ENCODE assay signal across 1 cellular context in the genomic region with DNA sequence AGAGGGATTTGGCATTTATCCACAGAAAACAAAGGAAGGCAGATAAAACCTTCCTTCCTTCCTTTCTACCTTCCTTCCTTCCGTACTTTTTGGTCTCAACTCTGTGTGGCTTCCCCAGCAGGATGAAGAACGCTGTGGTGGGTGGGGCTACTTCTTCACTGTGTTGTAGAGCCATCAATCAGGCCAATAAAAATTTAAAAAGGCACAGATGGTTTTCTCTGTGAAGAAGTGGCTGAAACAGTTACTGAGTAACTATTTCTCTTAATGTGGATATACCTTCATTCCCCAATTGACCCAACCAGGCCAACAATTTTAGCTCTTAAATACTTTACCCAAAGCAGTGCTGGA.
TF ChIP-seq lines count a peak whose summit lies in the region.

No MANE protein-coding gene starts in this region.

TF ChIP-seq in SK-N-SH treated with all-trans-retinoic acid at 6 μM for 48 hours, 23 proteins besides CTCF, POLR2A, EP300 and RAD21 (continued from another document):
- TF ChIP-seq, protein P1, sequence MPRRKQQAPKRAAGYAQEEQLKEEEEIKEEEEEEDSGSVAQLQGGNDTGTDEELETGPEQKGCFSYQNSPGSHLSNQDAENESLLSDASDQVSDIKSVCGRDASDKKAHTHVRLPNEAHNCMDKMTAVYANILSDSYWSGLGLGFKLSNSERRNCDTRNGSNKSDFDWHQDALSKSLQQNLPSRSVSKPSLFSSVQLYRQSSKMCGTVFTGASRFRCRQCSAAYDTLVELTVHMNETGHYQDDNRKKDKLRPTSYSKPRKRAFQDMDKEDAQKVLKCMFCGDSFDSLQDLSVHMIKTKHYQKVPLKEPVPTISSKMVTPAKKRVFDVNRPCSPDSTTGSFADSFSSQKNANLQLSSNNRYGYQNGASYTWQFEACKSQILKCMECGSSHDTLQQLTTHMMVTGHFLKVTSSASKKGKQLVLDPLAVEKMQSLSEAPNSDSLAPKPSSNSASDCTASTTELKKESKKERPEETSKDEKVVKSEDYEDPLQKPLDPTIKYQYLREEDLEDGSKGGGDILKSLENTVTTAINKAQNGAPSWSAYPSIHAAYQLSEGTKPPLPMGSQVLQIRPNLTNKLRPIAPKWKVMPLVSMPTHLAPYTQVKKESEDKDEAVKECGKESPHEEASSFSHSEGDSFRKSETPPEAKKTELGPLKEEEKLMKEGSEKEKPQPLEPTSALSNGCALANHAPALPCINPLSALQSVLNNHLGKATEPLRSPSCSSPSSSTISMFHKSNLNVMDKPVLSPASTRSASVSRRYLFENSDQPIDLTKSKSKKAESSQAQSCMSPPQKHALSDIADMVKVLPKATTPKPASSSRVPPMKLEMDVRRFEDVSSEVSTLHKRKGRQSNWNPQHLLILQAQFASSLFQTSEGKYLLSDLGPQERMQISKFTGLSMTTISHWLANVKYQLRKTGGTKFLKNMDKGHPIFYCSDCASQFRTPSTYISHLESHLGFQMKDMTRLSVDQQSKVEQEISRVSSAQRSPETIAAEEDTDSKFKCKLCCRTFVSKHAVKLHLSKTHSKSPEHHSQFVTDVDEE (CRISPR knock-in tag; IDR thresholded peaks at IDR 0.05), result no peak
- TF ChIP-seq PPARA (CRISPR knock-in tag; IDR thresholded peaks at IDR 0.05; ENCODE audit: borderline replicate concordance), result no peak
- TF ChIP-seq, protein P2, sequence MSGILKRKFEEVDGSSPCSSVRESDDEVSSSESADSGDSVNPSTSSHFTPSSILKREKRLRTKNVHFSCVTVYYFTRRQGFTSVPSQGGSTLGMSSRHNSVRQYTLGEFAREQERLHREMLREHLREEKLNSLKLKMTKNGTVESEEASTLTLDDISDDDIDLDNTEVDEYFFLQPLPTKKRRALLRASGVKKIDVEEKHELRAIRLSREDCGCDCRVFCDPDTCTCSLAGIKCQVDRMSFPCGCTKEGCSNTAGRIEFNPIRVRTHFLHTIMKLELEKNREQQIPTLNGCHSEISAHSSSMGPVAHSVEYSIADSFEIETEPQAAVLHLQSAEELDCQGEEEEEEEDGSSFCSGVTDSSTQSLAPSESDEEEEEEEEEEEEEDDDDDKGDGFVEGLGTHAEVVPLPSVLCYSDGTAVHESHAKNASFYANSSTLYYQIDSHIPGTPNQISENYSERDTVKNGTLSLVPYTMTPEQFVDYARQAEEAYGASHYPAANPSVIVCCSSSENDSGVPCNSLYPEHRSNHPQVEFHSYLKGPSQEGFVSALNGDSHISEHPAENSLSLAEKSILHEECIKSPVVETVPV (CRISPR knock-in tag; IDR thresholded peaks at IDR 0.05), result no peak
- no peak for TF ChIP-seq RARB (CRISPR knock-in tag; IDR thresholded peaks at IDR 0.05)
- no peak for TF ChIP-seq GLIS3 (CRISPR knock-in tag; IDR thresholded peaks at IDR 0.05)
- TF ChIP-seq, protein P3, sequence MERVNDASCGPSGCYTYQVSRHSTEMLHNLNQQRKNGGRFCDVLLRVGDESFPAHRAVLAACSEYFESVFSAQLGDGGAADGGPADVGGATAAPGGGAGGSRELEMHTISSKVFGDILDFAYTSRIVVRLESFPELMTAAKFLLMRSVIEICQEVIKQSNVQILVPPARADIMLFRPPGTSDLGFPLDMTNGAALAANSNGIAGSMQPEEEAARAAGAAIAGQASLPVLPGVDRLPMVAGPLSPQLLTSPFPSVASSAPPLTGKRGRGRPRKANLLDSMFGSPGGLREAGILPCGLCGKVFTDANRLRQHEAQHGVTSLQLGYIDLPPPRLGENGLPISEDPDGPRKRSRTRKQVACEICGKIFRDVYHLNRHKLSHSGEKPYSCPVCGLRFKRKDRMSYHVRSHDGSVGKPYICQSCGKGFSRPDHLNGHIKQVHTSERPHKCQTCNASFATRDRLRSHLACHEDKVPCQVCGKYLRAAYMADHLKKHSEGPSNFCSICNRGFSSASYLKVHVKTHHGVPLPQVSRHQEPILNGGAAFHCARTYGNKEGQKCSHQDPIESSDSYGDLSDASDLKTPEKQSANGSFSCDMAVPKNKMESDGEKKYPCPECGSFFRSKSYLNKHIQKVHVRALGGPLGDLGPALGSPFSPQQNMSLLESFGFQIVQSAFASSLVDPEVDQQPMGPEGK (CRISPR knock-in tag; IDR thresholded peaks at IDR 0.05; ENCODE audit: borderline replicate concordance), result no peak
- TF ChIP-seq ESRRG (CRISPR knock-in tag; IDR thresholded peaks at IDR 0.05), result no peak
- no peak for TF ChIP-seq ARNTL (CRISPR knock-in tag; IDR thresholded peaks at IDR 0.05; ENCODE audit: borderline replicate concordance, low read depth)
- no peak for TF ChIP-seq POU6F1 (CRISPR knock-in tag; IDR thresholded peaks at IDR 0.05; ENCODE audit: borderline replicate concordance, low read depth)
- no peak for TF ChIP-seq ZFP3 (CRISPR knock-in tag; IDR thresholded peaks at IDR 0.05)
- TF ChIP-seq TOX (CRISPR knock-in tag; IDR thresholded peaks at IDR 0.05; ENCODE audit: borderline replicate concordance), result no peak
- no peak for TF ChIP-seq ZFP30 (CRISPR knock-in tag; IDR thresholded peaks at IDR 0.05)
- no peak for TF ChIP-seq ZC3H10 (CRISPR knock-in tag; IDR thresholded peaks at IDR 0.05)
- no peak for TF ChIP-seq SNAI2 (CRISPR knock-in tag; IDR thresholded peaks at IDR 0.05)
- no peak for TF ChIP-seq CSDC2 (CRISPR knock-in tag; IDR thresholded peaks at IDR 0.05)
